ENCODE assay signal across 1 cellular context in the genomic region with DNA sequence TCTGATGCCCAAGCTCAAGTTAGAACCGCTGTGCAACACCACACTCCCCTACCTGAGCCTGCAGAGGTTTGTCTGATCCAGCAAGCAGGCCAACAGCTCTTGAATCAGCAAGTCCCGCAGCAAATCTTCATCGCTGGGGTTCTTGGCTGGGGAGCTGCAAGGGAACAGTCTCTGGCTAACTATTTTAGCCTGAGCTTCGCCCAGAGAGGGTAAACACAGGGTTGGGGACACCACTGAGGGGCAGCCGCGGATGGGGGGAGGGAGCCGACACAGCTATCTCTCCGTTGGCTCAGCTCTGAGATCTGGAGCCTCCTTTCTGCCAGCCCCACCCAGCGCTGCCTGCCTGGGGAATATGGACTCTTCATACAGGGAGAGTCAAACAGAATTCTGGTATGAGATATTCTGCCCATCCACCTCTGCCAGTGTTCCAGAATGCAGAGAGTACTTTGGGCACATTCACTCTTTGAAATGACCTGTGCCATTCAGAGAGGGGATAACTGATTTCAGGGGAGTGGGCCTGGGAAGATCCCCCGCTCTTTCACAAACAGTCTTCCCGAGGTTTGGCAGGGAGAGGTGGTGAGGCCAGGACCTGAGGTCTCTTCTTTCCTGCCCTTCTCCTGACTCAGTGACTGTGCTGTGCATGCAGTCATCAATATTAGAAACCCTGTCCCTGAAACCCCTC.
TF ChIP-seq lines count a peak whose summit lies in the region.

No MANE protein-coding gene starts in this region.

TF ChIP-seq in H1, 55 proteins besides CTCF, POLR2A, EP300 and RAD21:
- TF ChIP-seq ASH2L (IDR thresholded peaks at IDR 0.05; ENCODE audit: low read length), result peak; percentile 42
- TF ChIP-seq HDAC2 (IDR thresholded peaks at IDR 0.05; ENCODE audit: borderline replicate concordance in 1 of 2, low read depth in 2 of 2, low read length in 2 of 2), result no peak
- TF ChIP-seq, protein P1, sequence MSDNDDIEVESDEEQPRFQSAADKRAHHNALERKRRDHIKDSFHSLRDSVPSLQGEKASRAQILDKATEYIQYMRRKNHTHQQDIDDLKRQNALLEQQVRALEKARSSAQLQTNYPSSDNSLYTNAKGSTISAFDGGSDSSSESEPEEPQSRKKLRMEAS (IDR thresholded peaks at IDR 0.05), result 0 out of 2 replicates have a peak, but pooled peaks have one; percentile 12
